1 cellular context compared by ENCODE assay signal in genomic region chr18:79429785-79430281, GRCh38.
A peak's percentile ranks its signal among the peaks of the same experiment; 100 is the strongest.
TF ChIP-seq lines count a peak whose summit lies in the region.

No MANE protein-coding gene starts in this region.

TF ChIP-seq in K562, 482 proteins besides CTCF, POLR2A, EP300 and RAD21 (continued from another document):
- no peak for TF ChIP-seq DEAF1 (CRISPR knock-in tag; IDR thresholded peaks at IDR 0.05)
- TF ChIP-seq, protein P1, sequence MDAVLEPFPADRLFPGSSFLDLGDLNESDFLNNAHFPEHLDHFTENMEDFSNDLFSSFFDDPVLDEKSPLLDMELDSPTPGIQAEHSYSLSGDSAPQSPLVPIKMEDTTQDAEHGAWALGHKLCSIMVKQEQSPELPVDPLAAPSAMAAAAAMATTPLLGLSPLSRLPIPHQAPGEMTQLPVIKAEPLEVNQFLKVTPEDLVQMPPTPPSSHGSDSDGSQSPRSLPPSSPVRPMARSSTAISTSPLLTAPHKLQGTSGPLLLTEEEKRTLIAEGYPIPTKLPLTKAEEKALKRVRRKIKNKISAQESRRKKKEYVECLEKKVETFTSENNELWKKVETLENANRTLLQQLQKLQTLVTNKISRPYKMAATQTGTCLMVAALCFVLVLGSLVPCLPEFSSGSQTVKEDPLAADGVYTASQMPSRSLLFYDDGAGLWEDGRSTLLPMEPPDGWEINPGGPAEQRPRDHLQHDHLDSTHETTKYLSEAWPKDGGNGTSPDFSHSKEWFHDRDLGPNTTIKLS (IDR thresholded peaks at IDR 0.05; ENCODE audit: borderline replicate concordance, low read depth), result peak; percentile 87
- no peak for TF ChIP-seq NCOA1 (IDR thresholded peaks at IDR 0.05; ENCODE audit: low read depth)
- TF ChIP-seq, protein P2, sequence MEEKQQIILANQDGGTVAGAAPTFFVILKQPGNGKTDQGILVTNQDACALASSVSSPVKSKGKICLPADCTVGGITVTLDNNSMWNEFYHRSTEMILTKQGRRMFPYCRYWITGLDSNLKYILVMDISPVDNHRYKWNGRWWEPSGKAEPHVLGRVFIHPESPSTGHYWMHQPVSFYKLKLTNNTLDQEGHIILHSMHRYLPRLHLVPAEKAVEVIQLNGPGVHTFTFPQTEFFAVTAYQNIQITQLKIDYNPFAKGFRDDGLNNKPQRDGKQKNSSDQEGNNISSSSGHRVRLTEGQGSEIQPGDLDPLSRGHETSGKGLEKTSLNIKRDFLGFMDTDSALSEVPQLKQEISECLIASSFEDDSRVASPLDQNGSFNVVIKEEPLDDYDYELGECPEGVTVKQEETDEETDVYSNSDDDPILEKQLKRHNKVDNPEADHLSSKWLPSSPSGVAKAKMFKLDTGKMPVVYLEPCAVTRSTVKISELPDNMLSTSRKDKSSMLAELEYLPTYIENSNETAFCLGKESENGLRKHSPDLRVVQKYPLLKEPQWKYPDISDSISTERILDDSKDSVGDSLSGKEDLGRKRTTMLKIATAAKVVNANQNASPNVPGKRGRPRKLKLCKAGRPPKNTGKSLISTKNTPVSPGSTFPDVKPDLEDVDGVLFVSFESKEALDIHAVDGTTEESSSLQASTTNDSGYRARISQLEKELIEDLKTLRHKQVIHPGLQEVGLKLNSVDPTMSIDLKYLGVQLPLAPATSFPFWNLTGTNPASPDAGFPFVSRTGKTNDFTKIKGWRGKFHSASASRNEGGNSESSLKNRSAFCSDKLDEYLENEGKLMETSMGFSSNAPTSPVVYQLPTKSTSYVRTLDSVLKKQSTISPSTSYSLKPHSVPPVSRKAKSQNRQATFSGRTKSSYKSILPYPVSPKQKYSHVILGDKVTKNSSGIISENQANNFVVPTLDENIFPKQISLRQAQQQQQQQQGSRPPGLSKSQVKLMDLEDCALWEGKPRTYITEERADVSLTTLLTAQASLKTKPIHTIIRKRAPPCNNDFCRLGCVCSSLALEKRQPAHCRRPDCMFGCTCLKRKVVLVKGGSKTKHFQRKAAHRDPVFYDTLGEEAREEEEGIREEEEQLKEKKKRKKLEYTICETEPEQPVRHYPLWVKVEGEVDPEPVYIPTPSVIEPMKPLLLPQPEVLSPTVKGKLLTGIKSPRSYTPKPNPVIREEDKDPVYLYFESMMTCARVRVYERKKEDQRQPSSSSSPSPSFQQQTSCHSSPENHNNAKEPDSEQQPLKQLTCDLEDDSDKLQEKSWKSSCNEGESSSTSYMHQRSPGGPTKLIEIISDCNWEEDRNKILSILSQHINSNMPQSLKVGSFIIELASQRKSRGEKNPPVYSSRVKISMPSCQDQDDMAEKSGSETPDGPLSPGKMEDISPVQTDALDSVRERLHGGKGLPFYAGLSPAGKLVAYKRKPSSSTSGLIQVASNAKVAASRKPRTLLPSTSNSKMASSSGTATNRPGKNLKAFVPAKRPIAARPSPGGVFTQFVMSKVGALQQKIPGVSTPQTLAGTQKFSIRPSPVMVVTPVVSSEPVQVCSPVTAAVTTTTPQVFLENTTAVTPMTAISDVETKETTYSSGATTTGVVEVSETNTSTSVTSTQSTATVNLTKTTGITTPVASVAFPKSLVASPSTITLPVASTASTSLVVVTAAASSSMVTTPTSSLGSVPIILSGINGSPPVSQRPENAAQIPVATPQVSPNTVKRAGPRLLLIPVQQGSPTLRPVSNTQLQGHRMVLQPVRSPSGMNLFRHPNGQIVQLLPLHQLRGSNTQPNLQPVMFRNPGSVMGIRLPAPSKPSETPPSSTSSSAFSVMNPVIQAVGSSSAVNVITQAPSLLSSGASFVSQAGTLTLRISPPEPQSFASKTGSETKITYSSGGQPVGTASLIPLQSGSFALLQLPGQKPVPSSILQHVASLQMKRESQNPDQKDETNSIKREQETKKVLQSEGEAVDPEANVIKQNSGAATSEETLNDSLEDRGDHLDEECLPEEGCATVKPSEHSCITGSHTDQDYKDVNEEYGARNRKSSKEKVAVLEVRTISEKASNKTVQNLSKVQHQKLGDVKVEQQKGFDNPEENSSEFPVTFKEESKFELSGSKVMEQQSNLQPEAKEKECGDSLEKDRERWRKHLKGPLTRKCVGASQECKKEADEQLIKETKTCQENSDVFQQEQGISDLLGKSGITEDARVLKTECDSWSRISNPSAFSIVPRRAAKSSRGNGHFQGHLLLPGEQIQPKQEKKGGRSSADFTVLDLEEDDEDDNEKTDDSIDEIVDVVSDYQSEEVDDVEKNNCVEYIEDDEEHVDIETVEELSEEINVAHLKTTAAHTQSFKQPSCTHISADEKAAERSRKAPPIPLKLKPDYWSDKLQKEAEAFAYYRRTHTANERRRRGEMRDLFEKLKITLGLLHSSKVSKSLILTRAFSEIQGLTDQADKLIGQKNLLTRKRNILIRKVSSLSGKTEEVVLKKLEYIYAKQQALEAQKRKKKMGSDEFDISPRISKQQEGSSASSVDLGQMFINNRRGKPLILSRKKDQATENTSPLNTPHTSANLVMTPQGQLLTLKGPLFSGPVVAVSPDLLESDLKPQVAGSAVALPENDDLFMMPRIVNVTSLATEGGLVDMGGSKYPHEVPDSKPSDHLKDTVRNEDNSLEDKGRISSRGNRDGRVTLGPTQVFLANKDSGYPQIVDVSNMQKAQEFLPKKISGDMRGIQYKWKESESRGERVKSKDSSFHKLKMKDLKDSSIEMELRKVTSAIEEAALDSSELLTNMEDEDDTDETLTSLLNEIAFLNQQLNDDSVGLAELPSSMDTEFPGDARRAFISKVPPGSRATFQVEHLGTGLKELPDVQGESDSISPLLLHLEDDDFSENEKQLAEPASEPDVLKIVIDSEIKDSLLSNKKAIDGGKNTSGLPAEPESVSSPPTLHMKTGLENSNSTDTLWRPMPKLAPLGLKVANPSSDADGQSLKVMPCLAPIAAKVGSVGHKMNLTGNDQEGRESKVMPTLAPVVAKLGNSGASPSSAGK (IDR thresholded peaks at IDR 0.05), result peak; percentile 92
